Comparison of ENCODE assay signal across 9 cellular contexts in genomic region chr2:24075259-24075658, GRCh38. TPM values are rescaled to one million over a fixed set of nuclear protein-coding genes. Genes with fewer than 3 reads are reported as not detected.
A peak's percentile ranks its signal among the peaks of the same experiment; 100 is the strongest.
DNase-seq lines count a peak whose midpoint lies in the region; ATAC-seq, FAIRE-seq and TF ChIP-seq lines count a peak whose summit lies in the region.
"Had no signal": no experiment of that assay in that cellular context is flagged by ENCODE, and none has a peak within 500 bp of the region (broad histone marks: within the 10 kb centered on the region; RNA-seq: fewer than 3 reads in every experiment).

No MANE protein-coding gene starts in this region.

- no peak for TF ChIP-seq CTCF in GM23338 (conservative IDR thresholded peaks at IDR 0.05; ENCODE audit: low read depth in 2 of 2)
- TF ChIP-seq CTCF in WI38 (IDR thresholded peaks at IDR 0.05; ENCODE audit: low read depth, low read length), result no peak
- TF ChIP-seq CTCF in foreskin fibroblast (IDR thresholded peaks at IDR 0.05; ENCODE audit: low read depth, low read length), result no peak
- TF ChIP-seq CTCF in gastrocnemius medialis (IDR thresholded peaks at IDR 0.05 in 4 of 5, conservative IDR thresholded peaks at IDR 0.05 in 1 of 5), result no peak

- peaks cover 55% of the 10 kb centered on the region for H3K79me2 ChIP-seq in GM23338 (replicated peaks; ENCODE audit: insufficient read depth)

- intact Hi-C loops in gastrocnemius medialis (cut with DNase I; ENCODE audit: low total_unique reads), result no loop called here

- FAIRE-seq in H54 (lab: Jason Lieb, UNC), result no peak
- FAIRE-seq: islet of Langerhans had no signal

- peaks cover 3% of the 10 kb centered on the region; the same call in 1 of the 2 replicates for H4K20me1 ChIP-seq in GM23338 (replicated peaks; ENCODE audit: insufficient read depth)

- H3K4me1 ChIP-seq in GM23338 (ENCODE audit: insufficient read depth) (peaks cover 28% of the 10 kb centered on the region), gastrocnemius medialis (peaks cover 21 to 22% of the 10 kb centered on the region in 2 donors)

- H3K36me3 Mint-ChIP-seq in GM23338 (ENCODE audit: low read depth), result peaks cover 37% of the 10 kb centered on the region

- H3K27ac ChIP-seq in GM23338 (ENCODE audit: low read depth) (peak overlapping the region; percentile 98), gastrocnemius medialis (peak overlapping the region; percentile 84 to 90 (median 87))

- no peaks in the 10 kb centered on the region for H3K9me3 ChIP-seq in gastrocnemius medialis

- peak overlapping the region; percentile 99 for H3K4me2 ChIP-seq in GM23338

- H3K36me3 ChIP-seq in GM23338 (ENCODE audit: insufficient read depth), result peaks cover 17% of the 10 kb centered on the region
- H3K36me3 ChIP-seq in gastrocnemius medialis, result peaks cover 0 to 12% of the 10 kb centered on the region in 2 donors

- H3F3A ChIP-seq in GM23338 (replicated peaks; ENCODE audit: low read depth), result peaks cover 25% of the 10 kb centered on the region

- in situ Hi-C loops in gastrocnemius medialis (cut with MboI; ENCODE audit: low sequenced_read_pairs in 4 of 4), result loop anchor here in 2 of 4 donors (5.0 to 25.0 kb wide), 3 partner anchors 140 to 238 kb away; partner anchors contain the start of gene ATAD2B (in 1 of the 2)

- H3K4me3 Mint-ChIP-seq in GM23338, result peak overlapping the region; percentile 96

- DNase-seq in GM23338 (ENCODE audit: low spot score) (no peak), foreskin fibroblast (no peak), gastrocnemius medialis (no peak), H54 (ENCODE audit: insufficient read length, low spot score) (no peak), DMS53 (lab: John Stamatoyannopoulos, UW) (no peak), NCI-H1105 (lab: John Stamatoyannopoulos, UW) (no peak), activated gamma-delta T cell (lab: John Stamatoyannopoulos, UW) (no peak)

- no peaks in the 10 kb centered on the region for H3K9me2 ChIP-seq in GM23338 (ENCODE audit: insufficient read depth)

- peak overlapping the region; percentile 98 for H3K27ac Mint-ChIP-seq in GM23338

- no peaks in the 10 kb centered on the region for H3K9me3 Mint-ChIP-seq in GM23338

- peak overlapping the region; percentile 95 for H3K4me3 ChIP-seq in GM23338
- peak overlapping the region; percentile 94 for H3K4me3 ChIP-seq in WI38 (ENCODE audit: low read depth, low read length)
- H3K4me3 ChIP-seq in foreskin fibroblast (ENCODE audit: low read depth in 1 of 2, low read length in 2 of 2), result peak overlapping the region; percentile 66 to 91
- H3K4me3 ChIP-seq in gastrocnemius medialis, result peak overlapping the region; percentile 80 to 92 (median 84)

- H2AFZ ChIP-seq in GM23338, result no peak overlapping the region

- no peak for ATAC-seq in GM23338
- no peak for ATAC-seq in gastrocnemius medialis

- H3K4me1 Mint-ChIP-seq in GM23338, result peaks cover 18% of the 10 kb centered on the region

- H3K27me3 ChIP-seq in GM23338 (ENCODE audit: insufficient read depth) (no peaks in the 10 kb centered on the region), gastrocnemius medialis (no peaks in the 10 kb centered on the region)

- TF ChIP-seq POLR2A in gastrocnemius medialis (IDR thresholded peaks at IDR 0.05) (no peak), H54 (IDR thresholded peaks at IDR 0.05; ENCODE audit: low read depth, low read length) (no peak)

- peaks cover 1% of the 10 kb centered on the region for H3K27me3 Mint-ChIP-seq in GM23338 (ENCODE audit: insufficient read depth, low read depth, poor library complexity)

TF ChIP-seq in GM23338, 12 proteins besides CTCF, POLR2A, EP300 and RAD21 (continues in another document):
- no peak for TF ChIP-seq ZNF114 (CRISPR knock-in tag; IDR thresholded peaks at IDR 0.05)
- TF ChIP-seq ZNF331 (CRISPR knock-in tag; IDR thresholded peaks at IDR 0.05; ENCODE audit: low read depth), result no peak
- TF ChIP-seq REST (IDR thresholded peaks at IDR 0.05; ENCODE audit: unreplicated experiment), result no peak
- TF ChIP-seq STAT1 (IDR thresholded peaks at IDR 0.05; ENCODE audit: unreplicated experiment), result no peak
- no peak for TF ChIP-seq CREB1 (CRISPR knock-in tag; IDR thresholded peaks at IDR 0.05; ENCODE audit: low read depth)
- TF ChIP-seq ETS1 (IDR thresholded peaks at IDR 0.05), result no peak
- TF ChIP-seq JUNB (IDR thresholded peaks at IDR 0.05; ENCODE audit: unreplicated experiment), result no peak
- TF ChIP-seq EZH2 (IDR thresholded peaks at IDR 0.05; ENCODE audit: low read depth, unreplicated experiment), result no peak
- no peak for TF ChIP-seq EZH2phosphoT487 (IDR thresholded peaks at IDR 0.05; ENCODE audit: unreplicated experiment)
- TF ChIP-seq NANOG (IDR thresholded peaks at IDR 0.05; ENCODE audit: borderline replicate concordance), result no peak
- TF ChIP-seq POLR2AphosphoS5 (IDR thresholded peaks at IDR 0.05; ENCODE audit: low read depth), result no peak

RNA-seq across cellular contexts. Expression of gene SF3B6, which starts 0.9 kb away (rescaled TPM):
- 140 and 172 TPM in 2 replicates for total RNA-seq in GM23338 (2014; rRNA removed; shearing (Covaris generic))
- 565 and 610 TPM in 2 replicates for polyA plus RNA-seq in GM23338 (2016; fragmentation: Nextera tagmentation; extraction: Ambion mirVana)
- total RNA-seq in gastrocnemius medialis, result 10 to 100 TPM; 55.2 to 88.1 (median 70.5) TPM

RNA-seq across cellular contexts. Expression of gene TP53I3, which starts 9.4 kb away (rescaled TPM):
- 35.7 and 36.5 TPM in 2 replicates for total RNA-seq in GM23338 (2014; rRNA removed; shearing (Covaris generic))
- 24.2 and 27.8 TPM in 2 replicates for polyA plus RNA-seq in GM23338 (2016; fragmentation: Nextera tagmentation; extraction: Ambion mirVana)
- 1 to 10 TPM; 3.3 to 7.6 (median 4.9) TPM for total RNA-seq in gastrocnemius medialis

RNA-seq across cellular contexts. Expression of gene FKBP1B, which starts 25.7 kb away (rescaled TPM):
- total RNA-seq in GM23338 (2014; rRNA removed; shearing (Covaris generic)), result 48.2 and 51.3 TPM in 2 replicates
- 75.7 and 77.1 TPM in 2 replicates for polyA plus RNA-seq in GM23338 (2016; fragmentation: Nextera tagmentation; extraction: Ambion mirVana)
- 1 to 10 TPM in 2 of 4 donors, under 1 TPM in 1, not detected in 1; 0.91 to 2.9 (median 1.5) TPM for total RNA-seq in gastrocnemius medialis

RNA-seq across cellular contexts. Expression of gene WDCP, which starts 28.1 kb away (rescaled TPM):
- 28.6 and 29.6 TPM in 2 replicates for total RNA-seq in GM23338 (2014; rRNA removed; shearing (Covaris generic))
- polyA plus RNA-seq in GM23338 (2016; fragmentation: Nextera tagmentation; extraction: Ambion mirVana), result 7.1 and 10.5 TPM in 2 replicates
- 1 to 10 TPM; 4.8 to 8.4 (median 8.3) TPM for total RNA-seq in gastrocnemius medialis

RNA-seq across cellular contexts. Expression of gene PFN4, which starts 47.9 kb away (rescaled TPM):
- total RNA-seq in GM23338 (2014; rRNA removed; shearing (Covaris generic)), result 0.28 TPM in 1 of 2 replicates, not detected in the other
- polyA plus RNA-seq in GM23338 (2016; fragmentation: Nextera tagmentation; extraction: Ambion mirVana), result not detected in 2 replicates
- total RNA-seq in gastrocnemius medialis, result not detected

Comparison
In these comparisons a context has a peak if more than half of its experiments do, and no peak if none do; other contexts are left out.
1. RNA of gene FKBP1B, which starts 25.7 kb away (total RNA-seq): 48.2 to 51.3 TPM in GM23338; 0.91 to 2.9 TPM in gastrocnemius medialis; every median in the first group is over 10 times any median in the second.
2. Peak in every context shown above with its lines, with median percentiles within 50 percentile points of each other: H3K4me3 ChIP-seq.